Comparison of ENCODE assay signal across 9 cellular contexts in the genomic region with DNA sequence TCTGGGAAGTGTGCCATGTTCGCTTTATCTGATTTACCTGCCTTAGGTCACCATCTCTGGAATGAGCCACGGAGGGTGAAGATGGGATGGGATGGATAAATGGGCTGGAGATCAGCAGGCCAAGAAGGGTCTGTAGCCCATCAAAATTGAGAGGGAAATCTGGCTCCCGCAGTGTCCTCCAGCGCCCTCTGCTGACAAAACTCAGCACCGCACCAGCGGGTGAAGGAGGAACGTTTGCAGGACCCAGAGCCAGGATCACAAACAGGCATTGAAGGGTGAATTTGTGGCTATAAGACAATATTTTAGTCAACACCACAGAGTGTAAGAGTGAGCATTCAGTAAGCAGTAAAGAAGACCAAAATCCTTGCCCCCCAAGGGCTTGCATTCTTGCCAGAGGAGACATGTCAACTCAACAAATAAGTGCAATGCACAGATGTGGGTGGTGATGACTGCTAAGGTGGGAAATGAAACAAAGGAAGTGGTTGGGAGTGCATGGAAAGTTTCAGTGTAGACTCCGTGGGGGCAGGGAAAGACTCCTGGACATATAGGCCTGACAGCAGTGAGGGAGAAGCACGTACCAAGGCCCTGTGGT.
A peak's percentile ranks its signal among the peaks of the same experiment; 100 is the strongest.
DNase-seq lines count a peak whose midpoint lies in the region; ATAC-seq and TF ChIP-seq lines count a peak whose summit lies in the region.
"Had no signal": no experiment of that assay in that cellular context is flagged by ENCODE, and none has a peak within 500 bp of the region (broad histone marks: within the 10 kb centered on the region; RNA-seq: fewer than 3 reads in every experiment).

No MANE protein-coding gene starts in this region.

- H3K27me3 ChIP-seq in smooth muscle cell (ENCODE audit: low read depth) = no peaks in the 10 kb centered on the region

- TF ChIP-seq CTCF in LNCaP clone FGC (IDR thresholded peaks at IDR 0.05; ENCODE audit: control insufficient read depth, extremely low read depth, insufficient read depth) = peak; percentile 46; the same call in 1 of the 2 replicates
- TF ChIP-seq CTCF in choroid plexus epithelial cell (conservative IDR thresholded peaks at IDR 0.05; ENCODE audit: low read depth, low read length) = peak; percentile 57
- peak; percentile 46 for TF ChIP-seq CTCF in smooth muscle cell (IDR thresholded peaks at IDR 0.05; ENCODE audit: borderline replicate concordance, insufficient read depth, poor library complexity, severe bottlenecking)

- no peaks in the 10 kb centered on the region for H4K20me1 ChIP-seq in smooth muscle cell (ENCODE audit: low read depth)

- no peak for ATAC-seq in HG03520 (IDR thresholded peaks at IDR 0.05; ENCODE audit: unreplicated experiment)
- no peak for ATAC-seq in activated CD4-positive, CD25-positive, alpha-beta regulatory T cell treated with anti-CD3 and anti-CD28 coated beads, Interleukin-2, amount 50 U/mL, for 24 hours
- ATAC-seq: right cardiac atrium had no signal

- H3K36me3 ChIP-seq in smooth muscle cell (ENCODE audit: low read depth) = no peaks in the 10 kb centered on the region

- no peaks in the 10 kb centered on the region for H3K79me2 ChIP-seq in smooth muscle cell (ENCODE audit: low read depth)

- no peak overlapping the region for H2AFZ ChIP-seq in smooth muscle cell (ENCODE audit: low read depth)

- H3K4me3 ChIP-seq in LNCaP clone FGC (ENCODE audit: low read depth, low read length) = no peak overlapping the region
- H3K4me3 ChIP-seq in choroid plexus epithelial cell (ENCODE audit: low read depth, low read length) = no peak overlapping the region
- H3K4me3 ChIP-seq in smooth muscle cell = no peak overlapping the region

- no peaks in the 10 kb centered on the region for H3F3A ChIP-seq in smooth muscle cell (ENCODE audit: low read depth)

- no peak overlapping the region for H3K9ac ChIP-seq in smooth muscle cell (ENCODE audit: low read depth)

- H3K4me2 ChIP-seq in smooth muscle cell = no peak overlapping the region

- 61% methylated on average over 9 of the region's 9 CpGs for WGBS in smooth muscle cell (ENCODE audit: low lambda C conversion rate)

- DNase-seq in NCI-H748 (lab: John Stamatoyannopoulos, UW; ENCODE audit: unreplicated experiment) (peak; percentile 32), NCI-H748 treated with DMSO at 0.1 percent for 48 hours (lab: John Stamatoyannopoulos, UW) (no peak), LNCaP clone FGC (ENCODE audit: low read depth) (no peak), choroid plexus epithelial cell (ENCODE audit: low read depth) (peak; percentile 3), smooth muscle cell (lab: John Stamatoyannopoulos, UW; ENCODE audit: unreplicated experiment) (no peak), DMS114 treated with DMSO at 0.1 percent for 48 hours (lab: John Stamatoyannopoulos, UW; ENCODE audit: unreplicated experiment) (no peak)

- no peak overlapping the region for H3K27ac ChIP-seq in smooth muscle cell (ENCODE audit: low read depth)

- no peaks in the 10 kb centered on the region for H3K4me1 ChIP-seq in smooth muscle cell (ENCODE audit: low read depth)

- no peaks in the 10 kb centered on the region for H3K9me3 ChIP-seq in smooth muscle cell (replicated peaks; ENCODE audit: low read depth)

Comparison
In these comparisons a context has a peak if more than half of its experiments do, and no peak if none do; other contexts are left out.
1. DNase-seq: peak in NCI-H748 (single experiment) and choroid plexus epithelial cell (single experiment); none in NCI-H748 treated with DMSO at 0.1 percent for 48 hours (single experiment), LNCaP clone FGC (single experiment), smooth muscle cell (single experiment) and DMS114 treated with DMSO at 0.1 percent for 48 hours (single experiment).
2. Peak in every context shown above with its lines, with median percentiles within 50 percentile points of each other: CTCF ChIP-seq.